ENCODE assay signal across 24 cellular contexts in genomic region chr6:72272958-72273357, GRCh38.
A peak's percentile ranks its signal among the peaks of the same experiment; 100 is the strongest.
DNase-seq lines count a peak whose midpoint lies in the region; ATAC-seq, FAIRE-seq and TF ChIP-seq lines count a peak whose summit lies in the region.
"Had no signal": no experiment of that assay in that cellular context is flagged by ENCODE, and none has a peak within 500 bp of the region (broad histone marks: within the 10 kb centered on the region; RNA-seq: fewer than 3 reads in every experiment).

No MANE protein-coding gene starts in this region.

- no peaks in the 10 kb centered on the region for H3K36me3 Mint-ChIP-seq in activated CD8-positive, alpha-beta T cell treated with anti-CD3 and anti-CD28 coated beads for 36 hours (ENCODE audit: low read depth)
- H3K36me3 Mint-ChIP-seq: naive B cell had no signal

- H3K4me1 Mint-ChIP-seq in activated CD8-positive, alpha-beta T cell treated with anti-CD3 and anti-CD28 coated beads for 36 hours (ENCODE audit: low read depth), result no peaks in the 10 kb centered on the region
- H3K4me1 Mint-ChIP-seq: central memory CD8-positive, alpha-beta T cell; H9; naive B cell had no signal

- H3K4me3 Mint-ChIP-seq in activated CD8-positive, alpha-beta T cell treated with anti-CD3 and anti-CD28 coated beads for 36 hours, result no peak overlapping the region
- H3K4me3 Mint-ChIP-seq: central memory CD8-positive, alpha-beta T cell; effector memory CD8-positive, alpha-beta T cell; H9; naive B cell had no signal

- intact Hi-C loops in cardiac septum (cut with DNase I), result no loop called here
- intact Hi-C loops in activated CD8-positive, alpha-beta T cell treated with anti-CD3 and anti-CD28 coated beads for 36 hours (cut with micrococcal nuclease), result no loop called here

- TF ChIP-seq CTCF in activated CD8-positive, alpha-beta T cell treated with anti-CD3 and anti-CD28 coated beads for 36 hours (IDR thresholded peaks at IDR 0.05), result no peak

- peak; percentile 2 for DNase-seq in AG08395 (ENCODE audit: low spot score)
- DNase-seq in NCI-H226, result peak; percentile 46
- DNase-seq in myocyte (ENCODE audit: low read depth), result peak; percentile 55
- no peak for DNase-seq in cardiac septum (ENCODE audit: low spot score)
- DNase-seq in activated CD8-positive, alpha-beta T cell treated with anti-CD3 and anti-CD28 coated beads for 36 hours, result no peak
- no peak for DNase-seq in SHP77 treated with DMSO at 0.1 percent for 48 hours (lab: John Stamatoyannopoulos, UW)
- DNase-seq: DMS153; effector memory CD8-positive, alpha-beta T cell; H9; hippocampal formation; mammary epithelial cell; MV-4-11; naive B cell; NCI-H1694 treated with DMSO at 0.1 percent for 48 hours; NCI-H345; stimulated activated CD4-positive, alpha-beta T cell treated with anti-CD3 and anti-CD28 coated beads, Interleukin-4, amount 100 ng/mL, for 24 hours had no signal

- peak; percentile 12 for FAIRE-seq in endometrium (lab: Jason Lieb, UNC)
- FAIRE-seq: K562, keratinocyte, TTC549 had no signal

- POLR2A ChIA-PET in activated CD8-positive, alpha-beta T cell treated with anti-CD3 and anti-CD28 coated beads for 36 hours (lab: Charles Lee), result no interaction called here

- no peak for ATAC-seq in activated CD8-positive, alpha-beta T cell treated with anti-CD3 and anti-CD28 coated beads for 36 hours
- no peak for ATAC-seq in HG03342 (IDR thresholded peaks at IDR 0.05; ENCODE audit: unreplicated experiment)
- ATAC-seq: effector memory CD8-positive, alpha-beta T cell; K562 had no signal

- H3K27ac Mint-ChIP-seq in activated CD8-positive, alpha-beta T cell treated with anti-CD3 and anti-CD28 coated beads for 36 hours, result no peak overlapping the region
- H3K27ac Mint-ChIP-seq: activated T-helper 2 cell treated with anti-CD3 and anti-CD28 coated beads, Interferon-gamma antibody, Interleukin-2, Interleukin-4, amounts not matched to agents 10 μg/mL and 5 μg/mL and 100 μg/mL, durations not matched to agents 14 hours and 24 hours and 36 hours; effector memory CD8-positive, alpha-beta T cell; H9; naive B cell; progenitor cell of endocrine pancreas had no signal

- no peaks in the 10 kb centered on the region for H3K9me3 Mint-ChIP-seq in activated CD8-positive, alpha-beta T cell treated with anti-CD3 and anti-CD28 coated beads for 36 hours
- H3K9me3 Mint-ChIP-seq: activated T-helper 2 cell treated with anti-CD3 and anti-CD28 coated beads, Interferon-gamma antibody, Interleukin-2, Interleukin-4, amounts not matched to agents 10 μg/mL and 5 μg/mL and 100 μg/mL, durations not matched to agents 14 hours and 24 hours and 36 hours; central memory CD8-positive, alpha-beta T cell; H9; naive B cell had no signal

- no peaks in the 10 kb centered on the region for H3K27me3 Mint-ChIP-seq in activated CD8-positive, alpha-beta T cell treated with anti-CD3 and anti-CD28 coated beads for 36 hours
- H3K27me3 Mint-ChIP-seq: central memory CD8-positive, alpha-beta T cell; effector memory CD8-positive, alpha-beta T cell had no signal

- CTCF ChIA-PET in activated CD8-positive, alpha-beta T cell treated with anti-CD3 and anti-CD28 coated beads for 36 hours (lab: Charles Lee), result no interaction called here

Comparison
In these comparisons a context has a peak if more than half of its experiments do, and no peak if none do; other contexts are left out.
1. DNase-seq: peak in AG08395 (single experiment), NCI-H226 (single experiment) and myocyte (single experiment); none in cardiac septum (single experiment), activated CD8-positive, alpha-beta T cell treated with anti-CD3 and anti-CD28 coated beads for 36 hours (single experiment) and SHP77 treated with DMSO at 0.1 percent for 48 hours (single experiment).